14 cellular contexts compared by ENCODE assay signal in genomic region chr1:161420763-161421455, GRCh38. TPM values are rescaled to one million over a fixed set of nuclear protein-coding genes. Genes with fewer than 3 reads are reported as not detected.
DNase-seq lines count a peak whose midpoint lies in the region; ATAC-seq and TF ChIP-seq lines count a peak whose summit lies in the region.
"Had no signal": no experiment of that assay in that cellular context is flagged by ENCODE, and none has a peak within 500 bp of the region (broad histone marks: within the 10 kb centered on the region; RNA-seq: fewer than 3 reads in every experiment).

No MANE protein-coding gene starts in this region.

- H3K9ac ChIP-seq in IMR-90 (ENCODE audit: low read depth, low read length): no peak overlapping the region
- H3K9ac ChIP-seq in GM23248: no peak overlapping the region

- peaks cover 4% of the 10 kb centered on the region for H3K36me3 Mint-ChIP-seq in activated B cell treated with CpG ODN at 0.5 μM for 24 hours (ENCODE audit: low read depth)
- H3K36me3 Mint-ChIP-seq in activated naive CD4-positive, alpha-beta T cell treated with anti-CD3 and anti-CD28 coated beads, Interleukin-2, amount 50 U/mL, for 72 hours: no peaks in the 10 kb centered on the region

- no peak overlapping the region for H3K27ac Mint-ChIP-seq in activated B cell treated with CpG ODN at 0.5 μM for 24 hours
- H3K27ac Mint-ChIP-seq in activated naive CD4-positive, alpha-beta T cell treated with anti-CD3 and anti-CD28 coated beads, Interleukin-2, amount 50 U/mL, for 72 hours: no peak overlapping the region

- dilution Hi-C loops in IMR-90 (cut with HindIII; ENCODE audit: low sequenced_read_pairs, unreplicated experiment): no loop called here

- no peak for TF ChIP-seq CTCF in IMR-90 (conservative IDR thresholded peaks at IDR 0.05; ENCODE audit: low read depth, low read length)
- no peak for TF ChIP-seq CTCF in activated B cell treated with CpG ODN at 0.5 μM for 24 hours (IDR thresholded peaks at IDR 0.05)

- ATAC-seq in IMR-90 (ENCODE audit: low read depth): no peak
- ATAC-seq in activated B cell treated with CpG ODN at 0.5 μM for 24 hours (ENCODE audit: low read depth): no peak
- no peak for ATAC-seq in GM19397 (IDR thresholded peaks at IDR 0.05; ENCODE audit: unreplicated experiment)
- ATAC-seq in activated naive CD4-positive, alpha-beta T cell treated with anti-CD3 and anti-CD28 coated beads, Interleukin-2, amount 50 U/mL, for 72 hours: no peak
- ATAC-seq in GM19455 (IDR thresholded peaks at IDR 0.05; ENCODE audit: unreplicated experiment): no peak

- no peaks in the 10 kb centered on the region for H3K9me3 Mint-ChIP-seq in activated B cell treated with CpG ODN at 0.5 μM for 24 hours
- H3K9me3 Mint-ChIP-seq in activated naive CD4-positive, alpha-beta T cell treated with anti-CD3 and anti-CD28 coated beads, Interleukin-2, amount 50 U/mL, for 72 hours: no peaks in the 10 kb centered on the region

- no peak overlapping the region for H2BK20ac ChIP-seq in IMR-90 (ENCODE audit: low read depth, low read length)

- H2AK5ac ChIP-seq in IMR-90 (ENCODE audit: low read depth, low read length): no peak overlapping the region

- H3K23ac ChIP-seq in IMR-90 (ENCODE audit: low read depth, low read length): no peak overlapping the region

- no peaks in the 10 kb centered on the region for H3K79me1 ChIP-seq in IMR-90 (ENCODE audit: low read depth in 1 of 2, low read length in 2 of 2)

- DNase-seq in ELR (ENCODE audit: low read depth) (peak; percentile 42), IMR-90 (peak; percentile 3), activated B cell treated with CpG ODN at 0.5 μM for 24 hours (no peak), left kidney (ENCODE audit: low read depth, low spot score) (peak; percentile 44), GM23248 (no peak)
- no peak for DNase-seq in activated naive CD4-positive, alpha-beta T cell treated with anti-CD3 and anti-CD28 coated beads, Interleukin-2, amount 50 U/mL, for 72 hours (ENCODE audit: low spot score in 2 of 2)
- DNase-seq: activated T-cell treated with anti-CD3 and anti-CD28 coated beads, Interleukin-2, amount 50 U/mL, for 48 hours; central memory CD4-positive, alpha-beta T cell; left cardiac atrium; ovary; stimulated activated CD4-positive, alpha-beta T cell treated with anti-CD3 and anti-CD28 coated beads, Interleukin-15, amount 100 ng/mL, for 24 hours had no signal

- POLR2A ChIA-PET in IMR-90 (lab: Charles Lee; ENCODE audit: unreplicated experiment): no interaction called here
- POLR2A ChIA-PET in activated B cell treated with CpG ODN at 0.5 μM for 24 hours (lab: Charles Lee): no interaction called here

- H3K36me3 ChIP-seq in IMR-90 (ENCODE audit: control insufficient read depth, insufficient read depth, low read length): no peaks in the 10 kb centered on the region
- no peaks in the 10 kb centered on the region for H3K36me3 ChIP-seq in GM23248 (ENCODE audit: low read depth)
- H3K36me3 ChIP-seq: ovary had no signal

- no peak overlapping the region for H4K91ac ChIP-seq in IMR-90 (ENCODE audit: insufficient read depth, low read depth, low read length)

- H3F3A ChIP-seq in GM23248 (ENCODE audit: insufficient read depth): peaks cover 6% of the 10 kb centered on the region; the same call in 1 of the 2 replicates

- peak overlapping the region; percentile 85 for H3K4me3 Mint-ChIP-seq in activated B cell treated with CpG ODN at 0.5 μM for 24 hours

- no peak overlapping the region for H2AK9ac ChIP-seq in IMR-90 (replicated peaks; ENCODE audit: low read depth, low read length, poor library complexity)

- H2BK15ac ChIP-seq in IMR-90 (ENCODE audit: low read depth, low read length): no peak overlapping the region

- no peak for TF ChIP-seq RAD21 in IMR-90 (IDR thresholded peaks at IDR 0.05; ENCODE audit: low read length)

- H3K9me2 ChIP-seq in GM23248 (ENCODE audit: insufficient read depth): no peaks in the 10 kb centered on the region

- no peak overlapping the region for H4K5ac ChIP-seq in IMR-90 (ENCODE audit: low read depth, low read length)

- no peaks in the 10 kb centered on the region for H3K9me3 ChIP-seq in IMR-90 (ENCODE audit: control insufficient read depth, insufficient read depth, low read length)
- H3K9me3 ChIP-seq in GM23248 (ENCODE audit: low read depth): no peaks in the 10 kb centered on the region

- H3K14ac ChIP-seq in IMR-90 (replicated peaks; ENCODE audit: low read depth, low read length): no peak overlapping the region

- H3K4ac ChIP-seq in IMR-90 (ENCODE audit: low read depth, low read length): no peak overlapping the region

- no peak overlapping the region for H3K4me3 ChIP-seq in IMR-90 (ENCODE audit: insufficient read depth, low read depth, low read length)
- H3K4me3 ChIP-seq in GM23248: no peak overlapping the region
- H3K4me3 ChIP-seq: ovary had no signal

- no peaks in the 10 kb centered on the region for H3K79me2 ChIP-seq in GM23248 (ENCODE audit: insufficient read depth)

- no peak overlapping the region for H3K18ac ChIP-seq in IMR-90 (ENCODE audit: low read depth, low read length)

- H3K4me2 ChIP-seq in IMR-90 (ENCODE audit: low read depth, low read length) (no peak overlapping the region), GM23248 (ENCODE audit: unreplicated experiment) (no peak overlapping the region)

- no peak overlapping the region for H3K27ac ChIP-seq in IMR-90 (ENCODE audit: insufficient read depth, low read length)
- no peak overlapping the region for H3K27ac ChIP-seq in GM23248
- H3K27ac ChIP-seq: ovary had no signal

- 50% methylated on average over 7 of the region's 24 CpGs; no CpG with 5 or more reads in 1 of the 2 experiments for WGBS in IMR-90 (ENCODE audit: extremely low coverage in 2 of 2, insufficient read length in 1 of 2), 2 experiments
- 80 to 84% methylated on average over 24 of the region's 24 CpGs for WGBS in GM23248 (ENCODE audit: low coverage in 1 of 2, low lambda C conversion rate in 2 of 2, missing lambda C conversion rate in 2 of 2), 2 experiments

- H2BK120ac ChIP-seq in IMR-90 (ENCODE audit: low read depth, low read length): no peak overlapping the region

- no peaks in the 10 kb centered on the region for H3K9me1 ChIP-seq in IMR-90 (ENCODE audit: insufficient read depth, low read length)

- no peak for TF ChIP-seq POLR2A in IMR-90 (IDR thresholded peaks at IDR 0.05; ENCODE audit: low read depth, low read length)

- H2AFZ ChIP-seq in IMR-90 (replicated peaks; ENCODE audit: low read length, poor library complexity): no peak overlapping the region
- H2AFZ ChIP-seq in GM23248: no peak overlapping the region

- in situ Hi-C loops in IMR-90 (cut with MboI; ENCODE audit: low sequenced_read_pairs) (no loop called here), GM23248 (cut with MboI) (no loop called here)

- no peak overlapping the region for H4K8ac ChIP-seq in IMR-90 (ENCODE audit: low read depth in 2 of 2, low read length in 2 of 2)

- intact Hi-C loops in IMR-90 (cut with micrococcal nuclease) (no loop called here), activated B cell treated with CpG ODN at 0.5 μM for 24 hours (cut with micrococcal nuclease) (no loop called here)

- no TSS peak for BruUV-seq in IMR-90 (replicated peaks; lab: Mats Ljungman, UMichigan)

- H3K4me1 ChIP-seq in IMR-90 (ENCODE audit: control insufficient read depth, insufficient read depth, low read length): no peaks in the 10 kb centered on the region
- no peaks in the 10 kb centered on the region for H3K4me1 ChIP-seq in GM23248 (ENCODE audit: insufficient read depth)

- H4K20me1 ChIP-seq in IMR-90 (ENCODE audit: insufficient read depth, low read length) (no peaks in the 10 kb centered on the region), GM23248 (ENCODE audit: insufficient read depth) (no peaks in the 10 kb centered on the region)

- H3K56ac ChIP-seq in IMR-90 (ENCODE audit: extremely low read depth, insufficient read depth, low read length): no peak overlapping the region

- CTCF ChIA-PET in IMR-90 (lab: Yijun Ruan, JAX): no interaction called here
- CTCF ChIA-PET in activated B cell treated with CpG ODN at 0.5 μM for 24 hours (lab: Charles Lee): no interaction called here

- peaks cover 2% of the 10 kb centered on the region for H3K27me3 Mint-ChIP-seq in activated B cell treated with CpG ODN at 0.5 μM for 24 hours

- no peaks in the 10 kb centered on the region for H3K27me3 ChIP-seq in IMR-90 (ENCODE audit: control insufficient read depth, insufficient read depth, low read length)
- no peaks in the 10 kb centered on the region for H3K27me3 ChIP-seq in GM23248 (replicated peaks; ENCODE audit: insufficient read depth)
- H3K27me3 ChIP-seq: ovary had no signal

- H2BK5ac ChIP-seq in IMR-90 (ENCODE audit: low read depth, low read length, poor library complexity, severe bottlenecking): no peak overlapping the region

- peaks cover 5% of the 10 kb centered on the region for H3K4me1 Mint-ChIP-seq in activated B cell treated with CpG ODN at 0.5 μM for 24 hours

TF ChIP-seq in IMR-90, 13 proteins besides CTCF, POLR2A, EP300 and RAD21:
- TF ChIP-seq NFE2L2 (IDR thresholded peaks at IDR 0.05; ENCODE audit: low read depth, low read length): no peak
- TF ChIP-seq MXI1 (IDR thresholded peaks at IDR 0.05; ENCODE audit: borderline replicate concordance, low read depth, low read length): no peak
- no peak for TF ChIP-seq RCOR1 (IDR thresholded peaks at IDR 0.05; ENCODE audit: insufficient replicate concordance, low read length)
- no peak for TF ChIP-seq BHLHE40 (IDR thresholded peaks at IDR 0.05; ENCODE audit: low read depth, low read length)
- TF ChIP-seq RFX5 (IDR thresholded peaks at IDR 0.05; ENCODE audit: low read depth, low read length): no peak
- TF ChIP-seq, protein P1, sequence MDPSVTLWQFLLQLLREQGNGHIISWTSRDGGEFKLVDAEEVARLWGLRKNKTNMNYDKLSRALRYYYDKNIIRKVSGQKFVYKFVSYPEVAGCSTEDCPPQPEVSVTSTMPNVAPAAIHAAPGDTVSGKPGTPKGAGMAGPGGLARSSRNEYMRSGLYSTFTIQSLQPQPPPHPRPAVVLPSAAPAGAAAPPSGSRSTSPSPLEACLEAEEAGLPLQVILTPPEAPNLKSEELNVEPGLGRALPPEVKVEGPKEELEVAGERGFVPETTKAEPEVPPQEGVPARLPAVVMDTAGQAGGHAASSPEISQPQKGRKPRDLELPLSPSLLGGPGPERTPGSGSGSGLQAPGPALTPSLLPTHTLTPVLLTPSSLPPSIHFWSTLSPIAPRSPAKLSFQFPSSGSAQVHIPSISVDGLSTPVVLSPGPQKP (IDR thresholded peaks at IDR 0.05; ENCODE audit: borderline replicate concordance, low read depth, low read length): no peak
TF ChIP-seq in IMR-90: peak in this region for 0.

RNA-seq across cellular contexts. Expression of gene CFAP126, which starts 53.2 kb away (rescaled TPM):
- not detected in 2 replicates for total RNA-seq in IMR-90 (2012; rRNA removed)
- not detected in 2 replicates for polyA plus RNA-seq in IMR-90 (2012; rRNA removed)
- not detected in 2 replicates for polyA plus RNA-seq in IMR-90 (2012; cell fraction: cytosol; rRNA removed)
- polyA plus RNA-seq in IMR-90 (2012; cell fraction: nucleus; rRNA removed; ENCODE audit: low replicate concordance): not detected in 2 replicates
- total RNA-seq in activated B cell treated with CpG ODN at 0.5 μM for 24 hours: not detected in 2 replicates
- total RNA-seq in GM23248 (2014; rRNA removed; shearing (Covaris generic)): not detected in 2 replicates
- not detected in 2 replicates for polyA plus RNA-seq in GM23248 (2016; fragmentation: Nextera tagmentation; extraction: Ambion mirVana)
- not detected for total RNA-seq in activated naive CD4-positive, alpha-beta T cell treated with anti-CD3 and anti-CD28 coated beads, Interleukin-2, amount 50 U/mL, for 72 hours
- total RNA-seq: fibroblast of lung, left cardiac atrium had no signal
- polyA plus RNA-seq: fibroblast of lung had no signal

Comparison
In these comparisons a context has a peak if more than half of its experiments do, and no peak if none do; other contexts are left out.
1. DNase-seq: peak in ELR (single experiment), IMR-90 (single experiment) and left kidney (single experiment); none in activated B cell treated with CpG ODN at 0.5 μM for 24 hours (single experiment), GM23248 (single experiment) and activated naive CD4-positive, alpha-beta T cell treated with anti-CD3 and anti-CD28 coated beads, Interleukin-2, amount 50 U/mL, for 72 hours (0 of 2).